ENCODE assay signal across 8 cellular contexts in genomic region chr5:138542120-138542955, GRCh38. TPM values are rescaled to one million over a fixed set of nuclear protein-coding genes. Genes with fewer than 3 reads are reported as not detected.
DNase-seq lines count a peak whose midpoint lies in the region; ATAC-seq, FAIRE-seq and TF ChIP-seq lines count a peak whose summit lies in the region.

No MANE protein-coding gene starts in this region.

- H3K9me1 ChIP-seq in keratinocyte (ENCODE audit: control insufficient read depth, extremely low read depth, insufficient read depth, low read length) = no peaks in the 10 kb centered on the region

- H3K27ac Mint-ChIP-seq in IgD-negative memory B cell = peak overlapping the region; percentile 99 to 100 (median 99)

- TF ChIP-seq CTCF in GM06990 (IDR thresholded peaks at IDR 0.05; ENCODE audit: insufficient read depth, low read length, poor library complexity, severe bottlenecking) = no peak
- TF ChIP-seq CTCF in keratinocyte (optimal IDR thresholded peaks at IDR 0.05 in 1 of 3, IDR thresholded peaks at IDR 0.05 in 1 of 3, conservative IDR thresholded peaks at IDR 0.05 in 1 of 3; ENCODE audit: extremely low read depth in 1 of 3, insufficient read depth in 2 of 3, low read length in 3 of 3) = no peak

- H3K79me2 ChIP-seq in keratinocyte (ENCODE audit: control insufficient read depth, insufficient read depth, low read length) = peaks cover 89% of the 10 kb centered on the region

- peak overlapping the region; percentile 85 for H3K4me2 ChIP-seq in keratinocyte (ENCODE audit: control insufficient read depth, extremely low read depth, insufficient read depth, low read depth, low read length)

- FAIRE-seq in keratinocyte (lab: Jason Lieb, UNC) = no peak

- H3K36me3 ChIP-seq in GM06990 (ENCODE audit: control insufficient read depth, insufficient read depth, low read length) (0 out of 2 replicates have a peak, but pooled peaks cover 1% of the 10 kb centered on the region), keratinocyte (ENCODE audit: control insufficient read depth in 2 of 2, extremely low read depth in 1 of 2, insufficient read depth in 2 of 2, low read length in 2 of 2) (peaks cover 3 to 7% of the 10 kb centered on the region in 2 experiments), subcutaneous abdominal adipose tissue (ENCODE audit: control insufficient read depth in 5 of 5, insufficient read depth in 5 of 5, low read length in 5 of 5) (no peaks in the 10 kb centered on the region)

- dilution Hi-C loops in keratinocyte (cut with MboI; ENCODE audit: extremely low pct_ligation_motif_present, low sequenced_read_pairs) = no loop called here

- H3K36me3 Mint-ChIP-seq in IgD-negative memory B cell = no peaks in the 10 kb centered on the region

- H3K27me3 ChIP-seq in GM06990 (replicated peaks; ENCODE audit: control insufficient read depth, insufficient read depth, low read length) (no peaks in the 10 kb centered on the region), keratinocyte (ENCODE audit: control insufficient read depth, extremely low read depth, insufficient read depth, low read length) (no peaks in the 10 kb centered on the region), subcutaneous abdominal adipose tissue (ENCODE audit: control insufficient read depth in 5 of 5, insufficient read depth in 4 of 5, low read length in 5 of 5) (no peaks in the 10 kb centered on the region)

- H2AFZ ChIP-seq in keratinocyte (ENCODE audit: control insufficient read depth, low read length) = peak overlapping the region; percentile 43

- H3K27me3 Mint-ChIP-seq in IgD-negative memory B cell = no peaks in the 10 kb centered on the region

- H3K4me3 Mint-ChIP-seq in IgD-negative memory B cell = peak overlapping the region; percentile 98 to 99 (median 99)

- DNase-seq in GM06990 (ENCODE audit: extremely low read depth, insufficient read length) = no peak
- no peak for DNase-seq in keratinocyte (ENCODE audit: low read depth, low spot score)
- no peak for DNase-seq in NCI-H1105 treated with DMSO at 0.1 percent for 48 hours (lab: John Stamatoyannopoulos, UW)
- no peak for DNase-seq in NCI-H1092 treated with DMSO at 0.1 percent for 48 hours (lab: John Stamatoyannopoulos, UW)

- H3K4me1 ChIP-seq in keratinocyte (ENCODE audit: control insufficient read depth, extremely low read depth, insufficient read depth, low read length) (peaks cover 46% of the 10 kb centered on the region), subcutaneous abdominal adipose tissue (ENCODE audit: control insufficient read depth in 5 of 5, insufficient read depth in 5 of 5, low read length in 5 of 5) (peaks cover 10 to 61% (median 56%) of the 10 kb centered on the region in 5 donors)

- peak overlapping the region; percentile 90 for H3K27ac ChIP-seq in angular gyrus (ENCODE audit: low read depth, low read length)
- H3K27ac ChIP-seq in keratinocyte (ENCODE audit: control insufficient read depth, insufficient read depth, low read length) = peak overlapping the region; percentile 100
- peak overlapping the region; percentile 99 for H3K27ac ChIP-seq in subcutaneous abdominal adipose tissue (ENCODE audit: low read depth, low read length)

- H3K9me3 Mint-ChIP-seq in IgD-negative memory B cell = no peaks in the 10 kb centered on the region

- ATAC-seq in GM21717 (IDR thresholded peaks at IDR 0.05; ENCODE audit: unreplicated experiment) = no peak

- peaks cover 29 to 55% (median 51%) of the 10 kb centered on the region in 3 donors for H3K4me1 Mint-ChIP-seq in IgD-negative memory B cell

- no peaks in the 10 kb centered on the region for H3K9me3 ChIP-seq in keratinocyte (ENCODE audit: control insufficient read depth, low read depth, low read length)
- H3K9me3 ChIP-seq in subcutaneous abdominal adipose tissue (ENCODE audit: control insufficient read depth in 5 of 5, low read length in 5 of 5) = no peaks in the 10 kb centered on the region

- peak overlapping the region; percentile 100 for H3K9ac ChIP-seq in keratinocyte (ENCODE audit: control insufficient read depth, extremely low read depth, insufficient read depth, low read length)
- peak overlapping the region; percentile 93 to 100 (median 98) for H3K9ac ChIP-seq in subcutaneous abdominal adipose tissue (ENCODE audit: low read length in 5 of 5)

- H3K4me3 ChIP-seq in GM06990 (replicated peaks; ENCODE audit: low read depth, low read length) = peak overlapping the region; percentile 82
- H3K4me3 ChIP-seq in keratinocyte (ENCODE audit: control insufficient read depth in 2 of 3, extremely low read depth in 1 of 3, insufficient read depth in 2 of 3, low read depth in 1 of 3, low read length in 3 of 3) = peak overlapping the region; percentile 90 to 97 (median 96)
- peak overlapping the region; percentile 88 to 98 (median 93) for H3K4me3 ChIP-seq in subcutaneous abdominal adipose tissue (ENCODE audit: low read depth in 1 of 5, low read length in 5 of 5)

- H4K20me1 ChIP-seq in keratinocyte (ENCODE audit: control insufficient read depth, extremely low read depth, insufficient read depth, low read length) = peaks cover 26% of the 10 kb centered on the region

RNA-seq across cellular contexts. Expression of gene ETF1, which starts 0.7 kb away (rescaled TPM):
- polyA plus RNA-seq in IgD-negative memory B cell = 32.0 TPM
- 96.4 to 137 TPM (median 99.8 TPM) in 3 replicates for polyA plus RNA-seq in keratinocyte
- polyA plus RNA-seq in keratinocyte (2011; ENCODE audit: low read depth) = 204 TPM
- polyA plus RNA-seq in keratinocyte (2011; cell fraction: cytosol; rRNA removed) = 94.9 and 161 TPM in 2 replicates
- 55.3 and 68.1 TPM in 2 replicates for polyA plus RNA-seq in keratinocyte (2011; cell fraction: nucleus; rRNA removed)
- polyA plus RNA-seq in keratinocyte (2012; ENCODE audit: low replicate concordance) = 123 and 125 TPM in 2 replicates
- 22.5 to 200 TPM (median 154 TPM) in 3 replicates for polyA minus RNA-seq in keratinocyte
- 121 TPM for polyA minus RNA-seq in keratinocyte (2011; cell fraction: cytosol; rRNA and poly(A)+ RNA removed)
- 33.1 and 62.9 TPM in 2 replicates for polyA minus RNA-seq in keratinocyte (2011; cell fraction: nucleus; rRNA and poly(A)+ RNA removed)

RNA-seq across cellular contexts. Expression of gene HSPA9, which starts 32.9 kb away (rescaled TPM):
- polyA plus RNA-seq in IgD-negative memory B cell (126 TPM), keratinocyte (153 to 195 TPM (median 153 TPM) in 3 replicates)
- polyA plus RNA-seq in keratinocyte (2011; ENCODE audit: low read depth) = 494 TPM
- 94.7 and 138 TPM in 2 replicates for polyA plus RNA-seq in keratinocyte (2011; cell fraction: cytosol; rRNA removed)
- polyA plus RNA-seq in keratinocyte (2011; cell fraction: nucleus; rRNA removed) = 165 and 202 TPM in 2 replicates
- polyA plus RNA-seq in keratinocyte (2012; ENCODE audit: low replicate concordance) = 174 and 210 TPM in 2 replicates
- polyA minus RNA-seq in keratinocyte = 168 to 206 TPM (median 195 TPM) in 3 replicates
- 164 TPM for polyA minus RNA-seq in keratinocyte (2011; cell fraction: cytosol; rRNA and poly(A)+ RNA removed)
- polyA minus RNA-seq in keratinocyte (2011; cell fraction: nucleus; rRNA and poly(A)+ RNA removed) = 170 and 212 TPM in 2 replicates
